In the genomic region with DNA sequence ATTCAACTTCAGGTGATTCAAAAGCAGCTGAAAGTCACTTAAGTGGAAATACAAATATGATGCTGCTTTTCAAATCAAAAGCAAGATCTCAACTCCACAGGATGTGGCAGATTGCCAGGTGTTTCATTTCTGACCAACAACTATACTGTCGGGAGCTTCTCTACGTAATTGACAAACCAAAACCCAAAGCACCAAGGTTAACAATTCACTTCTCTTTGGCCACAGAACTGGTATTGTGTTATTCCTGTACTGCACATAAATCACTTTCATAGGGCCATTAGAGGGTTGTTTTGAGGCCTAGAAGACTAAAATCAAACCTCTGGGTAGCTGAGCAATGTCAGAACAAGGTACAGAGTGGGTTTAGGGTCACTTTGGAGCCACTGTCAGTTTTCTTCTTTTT, we compare ENCODE assay signal across 8 cellular contexts.
DNase-seq lines count a peak whose midpoint lies in the region; ATAC-seq and TF ChIP-seq lines count a peak whose summit lies in the region.

No MANE protein-coding gene starts in this region.

- no peaks in the 10 kb centered on the region for H3K79me2 ChIP-seq in osteoblast (ENCODE audit: insufficient read depth, low read length)

- TF ChIP-seq CTCF in osteoblast (IDR thresholded peaks at IDR 0.05; ENCODE audit: extremely low read depth, low read depth, low read length) (no peak), lower lobe of right lung (IDR thresholded peaks at IDR 0.05) (no peak)

- H4K20me1 ChIP-seq in osteoblast (ENCODE audit: insufficient read depth, low read length): no peaks in the 10 kb centered on the region

- H3K9me3 ChIP-seq in osteoblast (ENCODE audit: low read depth, low read length) (no peaks in the 10 kb centered on the region), lower lobe of right lung (no peaks in the 10 kb centered on the region)

- H3K36me3 ChIP-seq in osteoblast (ENCODE audit: insufficient read depth, low read length): no peaks in the 10 kb centered on the region
- no peaks in the 10 kb centered on the region for H3K36me3 ChIP-seq in lower lobe of right lung

- no peaks in the 10 kb centered on the region for H3K4me1 ChIP-seq in osteoblast (ENCODE audit: insufficient read depth, low read length)
- no peaks in the 10 kb centered on the region for H3K4me1 ChIP-seq in lower lobe of right lung

- H3K4me3 ChIP-seq in osteoblast (ENCODE audit: insufficient read depth, low read length): no peak overlapping the region
- H3K4me3 ChIP-seq in lower lobe of right lung: no peak overlapping the region

- H2AFZ ChIP-seq in osteoblast (ENCODE audit: low read length): peak overlapping the region; percentile 23

- DNase-seq in NOMO-1 treated with DMSO at 0.1 percent for 48 hours (lab: John Stamatoyannopoulos, UW; ENCODE audit: unreplicated experiment) (peak; percentile 49), NOMO-1 treated with dmso at 0.1 percent for 144 hours (lab: John Stamatoyannopoulos, UW; ENCODE audit: unreplicated experiment) (no peak), NCI-H345 treated with DMSO at 0.1 percent for 48 hours (lab: John Stamatoyannopoulos, UW; ENCODE audit: unreplicated experiment) (peak; percentile 97), osteoblast (ENCODE audit: insufficient read length, low spot score, missing footprints) (no peak), lower lobe of right lung (no peak), GF-D8 (lab: John Stamatoyannopoulos, UW) (no peak), medulla oblongata (ENCODE audit: extremely low spot score) (no peak)

- no peaks in the 10 kb centered on the region for H3K27me3 ChIP-seq in osteoblast (ENCODE audit: insufficient read depth, low read length)
- no peaks in the 10 kb centered on the region for H3K27me3 ChIP-seq in lower lobe of right lung (ENCODE audit: low read depth)

- no peak overlapping the region for H3K4me2 ChIP-seq in osteoblast (ENCODE audit: insufficient read depth, low read length)

- peak; percentile 97 for ATAC-seq in HG03095 (IDR thresholded peaks at IDR 0.05; ENCODE audit: unreplicated experiment)
- no peak for ATAC-seq in lower lobe of right lung

- intact Hi-C loops in lower lobe of right lung (cut with DNase I): no loop called here

- H3K27ac ChIP-seq in osteoblast (ENCODE audit: low read depth, low read length): no peak overlapping the region
- H3K27ac ChIP-seq in lower lobe of right lung: no peak overlapping the region

Comparison
In these comparisons a context has a peak if more than half of its experiments do, and no peak if none do; other contexts are left out.
1. DNase-seq: peak in NOMO-1 treated with DMSO at 0.1 percent for 48 hours (single experiment) and NCI-H345 treated with DMSO at 0.1 percent for 48 hours (single experiment); none in NOMO-1 treated with dmso at 0.1 percent for 144 hours (single experiment), osteoblast (single experiment), lower lobe of right lung (single experiment), GF-D8 (single experiment) and medulla oblongata (single experiment).